Comparison of ENCODE assay signal across 8 cellular contexts in genomic region chr9:112332272-112332671, GRCh38. TPM values are rescaled to one million over a fixed set of nuclear protein-coding genes. Genes with fewer than 3 reads are reported as not detected.
DNase-seq lines count a peak whose midpoint lies in the region; ATAC-seq and TF ChIP-seq lines count a peak whose summit lies in the region.

No MANE protein-coding gene starts in this region.

- H4K20me1 ChIP-seq in GM23338 (replicated peaks; ENCODE audit: insufficient read depth) (peaks cover 4% of the 10 kb centered on the region), fibroblast of lung (ENCODE audit: control insufficient read depth, extremely low read depth, insufficient read depth, low read length) (peaks cover 2% of the 10 kb centered on the region)

- H3K27me3 ChIP-seq in GM23338 (ENCODE audit: insufficient read depth) (no peaks in the 10 kb centered on the region), RWPE2 (ENCODE audit: insufficient read depth, poor library complexity, severe bottlenecking) (no peaks in the 10 kb centered on the region), fibroblast of lung (ENCODE audit: control insufficient read depth, insufficient read depth, low read length) (no peaks in the 10 kb centered on the region), sigmoid colon (no peaks in the 10 kb centered on the region)

- 2 to 7% methylated on average over 4 of the region's 4 CpGs for WGBS in sigmoid colon, 2 donors

- peaks cover 22% of the 10 kb centered on the region for H3K4me1 Mint-ChIP-seq in GM23338

- H3K27ac Mint-ChIP-seq in GM23338 = peak overlapping the region; percentile 92

- peaks cover 6% of the 10 kb centered on the region; the same call in 2 of the 3 replicates for H3K36me3 Mint-ChIP-seq in GM23338 (ENCODE audit: low read depth)

- H3K27me3 Mint-ChIP-seq in GM23338 (ENCODE audit: insufficient read depth, low read depth, poor library complexity) = peaks cover 2% of the 10 kb centered on the region

- H3K4me3 ChIP-seq in GM23338 (peak overlapping the region; percentile 82), RWPE2 (ENCODE audit: severe bottlenecking) (peak overlapping the region; percentile 87), fibroblast of lung (replicated peaks in 1 of 4; ENCODE audit: control extremely low read depth in 1 of 4, insufficient read depth in 1 of 4, low read depth in 3 of 4, low read length in 4 of 4) (peak overlapping the region; percentile 80 to 89 (median 84)), sigmoid colon (peak overlapping the region; percentile 59 to 99 (median 79))

- H3K4me1 ChIP-seq in GM23338 (ENCODE audit: insufficient read depth) (peaks cover 25% of the 10 kb centered on the region), RWPE2 (ENCODE audit: insufficient read depth, poor library complexity, severe bottlenecking) (peaks cover 23% of the 10 kb centered on the region), fibroblast of lung (ENCODE audit: control insufficient read depth, extremely low read depth, insufficient read depth, low read length) (no peaks in the 10 kb centered on the region), sigmoid colon (peaks cover 2 to 16% (median 12%) of the 10 kb centered on the region in 4 donors)

- H3K9me3 ChIP-seq in RWPE2 (ENCODE audit: severe bottlenecking) (no peaks in the 10 kb centered on the region), fibroblast of lung (ENCODE audit: control insufficient read depth, insufficient read depth, low read depth, low read length) (no peaks in the 10 kb centered on the region), sigmoid colon (no peaks in the 10 kb centered on the region)

- TF ChIP-seq EP300 in sigmoid colon (IDR thresholded peaks at IDR 0.05) = no peak

- H3K36me3 ChIP-seq in GM23338 (ENCODE audit: insufficient read depth) = no peaks in the 10 kb centered on the region
- peaks cover 3% of the 10 kb centered on the region; the same call in 1 of the 2 replicates for H3K36me3 ChIP-seq in RWPE2 (ENCODE audit: low read depth)
- no peaks in the 10 kb centered on the region for H3K36me3 ChIP-seq in fibroblast of lung (ENCODE audit: control insufficient read depth, insufficient read depth, low read length)
- H3K36me3 ChIP-seq in sigmoid colon = no peaks in the 10 kb centered on the region

- H3K27ac ChIP-seq in GM23338 (ENCODE audit: low read depth) (peak overlapping the region; percentile 43), RWPE2 (ENCODE audit: poor library complexity, severe bottlenecking) (peak overlapping the region; percentile 96), fibroblast of lung (ENCODE audit: insufficient read depth, low read length) (peak overlapping the region; percentile 86), sigmoid colon (peak overlapping the region; percentile 94 to 99 (median 98))

- no peak for ATAC-seq in GM23338
- no peak for ATAC-seq in RWPE2 (ENCODE audit: low read depth)
- no peak for ATAC-seq in HG02970 (IDR thresholded peaks at IDR 0.05; ENCODE audit: low FRiP score, unreplicated experiment)
- ATAC-seq in HG02798 (IDR thresholded peaks at IDR 0.05; ENCODE audit: poor library complexity, unreplicated experiment) = no peak

- DNase-seq in GM23338 (ENCODE audit: low spot score) (no peak), RWPE2 (ENCODE audit: low spot score) (no peak), fibroblast of lung (ENCODE audit: low read depth in 2 of 2) (no peak), sigmoid colon (no peak), DMS79 (lab: John Stamatoyannopoulos, UW) (no peak), GF-D8 (lab: John Stamatoyannopoulos, UW) (no peak)

- TF ChIP-seq CTCF in GM23338 (conservative IDR thresholded peaks at IDR 0.05; ENCODE audit: low read depth in 2 of 2) (no peak), RWPE2 (IDR thresholded peaks at IDR 0.05; ENCODE audit: poor library complexity, severe bottlenecking) (no peak), fibroblast of lung (conservative IDR thresholded peaks at IDR 0.05 in 1 of 2, IDR thresholded peaks at IDR 0.05 in 1 of 2; ENCODE audit: low read depth in 1 of 2, low read length in 2 of 2) (no peak), sigmoid colon (IDR thresholded peaks at IDR 0.05) (no peak)

- H3K9me2 ChIP-seq in GM23338 (ENCODE audit: insufficient read depth) = no peaks in the 10 kb centered on the region

- no peak for TF ChIP-seq POLR2A in sigmoid colon (IDR thresholded peaks at IDR 0.05)

- peak overlapping the region; percentile 98 for H3K4me3 Mint-ChIP-seq in GM23338

- no peaks in the 10 kb centered on the region for H3K9me3 Mint-ChIP-seq in GM23338

- H3F3A ChIP-seq in GM23338 (replicated peaks; ENCODE audit: low read depth) = no peaks in the 10 kb centered on the region; the same call in 1 of the 2 replicates

- H3K79me2 ChIP-seq in GM23338 (replicated peaks; ENCODE audit: insufficient read depth) = peaks cover 54% of the 10 kb centered on the region
- H3K79me2 ChIP-seq in fibroblast of lung (ENCODE audit: control insufficient read depth, insufficient read depth, low read length) = peaks cover 56% of the 10 kb centered on the region

- H3K4me2 ChIP-seq in GM23338 (peak overlapping the region; percentile 76), fibroblast of lung (ENCODE audit: extremely low read depth, insufficient read depth, low read length) (peak overlapping the region; percentile 49)

- H2AFZ ChIP-seq in GM23338 = no peak overlapping the region
- H2AFZ ChIP-seq in fibroblast of lung (ENCODE audit: low read length) = no peak overlapping the region

- peak overlapping the region; percentile 88 for H3K9ac ChIP-seq in fibroblast of lung (ENCODE audit: insufficient read depth, low read length)

- intact Hi-C loops in sigmoid colon (cut with DNase I) = loop anchor here (2.0 to 10.0 kb wide), 3 partner anchors 435 to 847 kb away; partner anchors contain the start of genes ECPAS and UGCG

TF ChIP-seq in GM23338, 12 proteins besides CTCF, POLR2A, EP300 and RAD21 (continues in another document):
- no peak for TF ChIP-seq STAT1 (IDR thresholded peaks at IDR 0.05; ENCODE audit: unreplicated experiment)
- no peak for TF ChIP-seq EZH2 (IDR thresholded peaks at IDR 0.05; ENCODE audit: low read depth, unreplicated experiment)
- no peak for TF ChIP-seq ZNF331 (CRISPR knock-in tag; IDR thresholded peaks at IDR 0.05; ENCODE audit: low read depth)
- no peak for TF ChIP-seq ZNF114 (CRISPR knock-in tag; IDR thresholded peaks at IDR 0.05)
- TF ChIP-seq JUNB (IDR thresholded peaks at IDR 0.05; ENCODE audit: unreplicated experiment) = no peak
- no peak for TF ChIP-seq EZH2phosphoT487 (IDR thresholded peaks at IDR 0.05; ENCODE audit: unreplicated experiment)

RNA-seq across cellular contexts. Expression of gene PTBP3, which starts 1.1 kb away (rescaled TPM):
- 91.5 and 92.9 TPM in 2 replicates for total RNA-seq in GM23338 (2014; rRNA removed; shearing (Covaris generic))
- 17.4 and 20.0 TPM in 2 replicates for polyA plus RNA-seq in GM23338 (2016; fragmentation: Nextera tagmentation; extraction: Ambion mirVana)
- 16.7 and 17.2 TPM in 2 replicates for total RNA-seq in fibroblast of lung
- 22.7 and 28.7 TPM in 2 replicates for polyA plus RNA-seq in fibroblast of lung
- polyA plus RNA-seq in fibroblast of lung (2012) = 10.6 and 15.9 TPM in 2 replicates
- polyA minus RNA-seq in fibroblast of lung (ENCODE audit: low replicate concordance) = 15.7 and 16.8 TPM in 2 replicates
- total RNA-seq in sigmoid colon = 10 to 100 TPM; 19.4 to 24.6 (median 22.0) TPM
- 10 to 100 TPM; 24.0 to 42.5 (median 37.2) TPM for polyA plus RNA-seq in sigmoid colon

RNA-seq across cellular contexts. Expression of gene HSDL2, which starts 47.6 kb away (rescaled TPM):
- total RNA-seq in GM23338 (2014; rRNA removed; shearing (Covaris generic)) = 13.9 and 15.3 TPM in 2 replicates
- polyA plus RNA-seq in GM23338 (2016; fragmentation: Nextera tagmentation; extraction: Ambion mirVana) (10.2 and 11.4 TPM in 2 replicates), fibroblast of lung (33.1 and 47.9 TPM in 2 replicates), sigmoid colon (10 to 100 TPM; 24.6 to 48.6 (median 28.9) TPM)
- total RNA-seq in fibroblast of lung (39.3 and 49.9 TPM in 2 replicates), sigmoid colon (10 to 100 TPM; 35.5 to 53.5 (median 40.6) TPM)
- 27.5 and 35.1 TPM in 2 replicates for polyA plus RNA-seq in fibroblast of lung (2012)
- 3.5 and 7.9 TPM in 2 replicates for polyA minus RNA-seq in fibroblast of lung (ENCODE audit: low replicate concordance)

Comparison
In these comparisons a context has a peak if more than half of its experiments do, and no peak if none do; other contexts are left out.
1. H3K27ac ChIP-seq: peak in every context shown above with its lines; median percentile 98 in sigmoid colon; 96 in RWPE2; 86 in fibroblast of lung; 43 in GM23338.